Comparison of ENCODE assay signal across 20 cellular contexts in the genomic region with DNA sequence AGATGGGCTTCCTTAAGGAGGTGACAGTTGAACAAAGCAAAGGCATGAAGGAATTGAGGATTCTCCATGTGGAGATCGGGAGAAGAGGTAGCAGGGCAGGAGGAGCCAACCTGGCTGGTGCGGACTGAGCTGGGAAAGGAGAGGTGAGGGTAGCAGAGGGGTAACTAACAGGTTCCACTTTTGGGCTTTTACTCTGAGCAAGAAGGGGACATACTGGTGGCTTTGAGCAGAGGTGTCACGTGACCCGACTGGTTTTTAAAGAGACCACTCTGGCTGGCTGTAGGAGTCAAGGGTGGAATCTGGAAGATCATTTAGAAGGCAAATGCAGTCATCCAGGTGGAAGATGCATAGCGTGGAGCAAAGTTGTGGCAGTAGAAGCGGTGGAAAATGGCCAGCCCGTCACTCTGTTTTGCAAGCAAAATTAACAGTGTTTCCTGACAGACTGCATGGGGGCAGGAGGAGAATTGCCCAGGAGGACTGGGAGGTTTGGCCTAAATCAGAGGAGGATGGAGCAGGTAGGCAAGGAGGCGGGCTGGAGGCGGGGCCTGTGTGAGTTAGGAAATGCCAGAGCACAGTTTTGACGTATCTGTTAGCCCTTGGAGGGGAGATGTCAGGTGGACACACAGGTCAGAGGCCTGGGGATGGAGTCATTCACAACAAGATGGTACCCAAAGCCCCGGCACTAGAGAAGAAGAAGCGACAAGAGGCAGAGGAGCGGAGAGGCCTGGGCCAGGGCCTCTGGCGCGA.
DNase-seq lines count a peak whose midpoint lies in the region; ATAC-seq, FAIRE-seq and TF ChIP-seq lines count a peak whose summit lies in the region.
"Had no signal": no experiment of that assay in that cellular context is flagged by ENCODE, and none has a peak within 500 bp of the region (broad histone marks: within the 10 kb centered on the region; RNA-seq: fewer than 3 reads in every experiment).

No MANE protein-coding gene starts in this region.

- no peak for ATAC-seq in aorta (ENCODE audit: low FRiP score)

- H3K36me3 ChIP-seq in astrocyte (ENCODE audit: insufficient read depth, low read length), result no peaks in the 10 kb centered on the region
- H3K36me3 ChIP-seq in mesenchymal stem cell (ENCODE audit: control insufficient read depth in 1 of 2, insufficient read depth in 2 of 2, low read depth in 1 of 2, low read length in 2 of 2), result peaks cover 0 to 15% of the 10 kb centered on the region in 2 experiments
- peaks cover 0 to 3% of the 10 kb centered on the region in 2 donors for H3K36me3 ChIP-seq in aorta (ENCODE audit: control insufficient read depth in 1 of 2, insufficient read depth in 2 of 2, low read length in 1 of 2)
- H3K36me3 ChIP-seq: SJCRH30 had no signal

- H3K14ac ChIP-seq in mesenchymal stem cell (ENCODE audit: low read length in 2 of 2), result no peak overlapping the region

- no peak overlapping the region for H4K8ac ChIP-seq in mesenchymal stem cell (ENCODE audit: low read length)

- FAIRE-seq in astrocyte (lab: Jason Lieb, UNC), result no peak
- FAIRE-seq: H54 had no signal

- H3K9ac ChIP-seq in astrocyte (ENCODE audit: low read length), result no peak overlapping the region
- H3K9ac ChIP-seq in mesenchymal stem cell (ENCODE audit: low read length), result no peak overlapping the region

- H2BK5ac ChIP-seq in mesenchymal stem cell (ENCODE audit: low read depth, low read length, poor library complexity, severe bottlenecking), result no peak overlapping the region

- H3K27me3 ChIP-seq in astrocyte (ENCODE audit: insufficient read depth, low read length), result no peaks in the 10 kb centered on the region
- peaks cover 0 to 7% of the 10 kb centered on the region in 2 experiments for H3K27me3 ChIP-seq in mesenchymal stem cell (ENCODE audit: control insufficient read depth in 1 of 2, insufficient read depth in 1 of 2, low read length in 2 of 2)
- no peaks in the 10 kb centered on the region for H3K27me3 ChIP-seq in aorta (ENCODE audit: control insufficient read depth in 1 of 2, insufficient read depth in 2 of 2, low read length in 1 of 2)

- no peak overlapping the region for H3K4ac ChIP-seq in mesenchymal stem cell (ENCODE audit: low read depth in 1 of 2, low read length in 2 of 2)

- 96% methylated on average over 15 of the region's 15 CpGs for WGBS in mesenchymal stem cell
- WGBS in aorta, 2 donors, result 95 to 96% methylated on average over 15 of the region's 15 CpGs

- no peak overlapping the region for H2BK15ac ChIP-seq in mesenchymal stem cell (ENCODE audit: low read depth, poor library complexity, severe bottlenecking)

- DNase-seq in NCI-H526 (lab: John Stamatoyannopoulos, UW) (peak; percentile 37 to 56), NCI-H526 treated with DMSO at 0.1 percent for 48 hours (lab: John Stamatoyannopoulos, UW) (no peak), astrocyte (ENCODE audit: low read depth) (no peak), mesenchymal stem cell (no peak), aorta (peak; percentile 16 to 32), GM20000 (ENCODE audit: low spot score) (no peak), RWPE1 (ENCODE audit: low spot score) (no peak), NCI-H1930 (lab: John Stamatoyannopoulos, UW) (no peak)
- DNase-seq: CD4-positive, alpha-beta memory T cell; DMS153; GDM1; KBM-7; NCI-H1105; NCI-H2081 treated with DMSO at 0.1 percent for 48 hours; NCI-H510A treated with DMSO at 0.1 percent for 48 hours; PC-9; SJCRH30 had no signal

- no peak overlapping the region for H2AK5ac ChIP-seq in mesenchymal stem cell (ENCODE audit: low read length, severe bottlenecking)

- TF ChIP-seq CTCF in astrocyte (IDR thresholded peaks at IDR 0.05; ENCODE audit: insufficient read depth, low read depth, low read length) (no peak), GM20000 (IDR thresholded peaks at IDR 0.05; ENCODE audit: extremely low read depth, missing control alignments) (no peak), RWPE1 (conservative IDR thresholded peaks at IDR 0.05; ENCODE audit: low read depth) (no peak)

- peak overlapping the region; percentile 15 for H3K27ac Mint-ChIP-seq in astrocyte (ENCODE audit: unreplicated experiment)
- H3K27ac Mint-ChIP-seq: B cell had no signal

- H2BK120ac ChIP-seq in mesenchymal stem cell (ENCODE audit: low read depth, low read length), result no peak overlapping the region

- CTCF ChIA-PET in RWPE1 (lab: Yijun Ruan, JAX), result no interaction called here

- H4K20me1 ChIP-seq in astrocyte (ENCODE audit: insufficient read depth, low read length), result no peaks in the 10 kb centered on the region

- POLR2A ChIA-PET in RWPE1 (lab: Yijun Ruan, JAX; ENCODE audit: low non-redundant PET), result no interaction called here

- intact Hi-C loops in aorta (cut with DNase I), result no loop called here

- H3K79me1 ChIP-seq in mesenchymal stem cell (replicated peaks; ENCODE audit: low read length, poor library complexity, severe bottlenecking), result no peaks in the 10 kb centered on the region

- H3K4me1 Mint-ChIP-seq in astrocyte (ENCODE audit: low read depth, unreplicated experiment), result peaks cover 25% of the 10 kb centered on the region
- H3K4me1 Mint-ChIP-seq: B cell had no signal

- H4K91ac ChIP-seq in mesenchymal stem cell (ENCODE audit: low read length), result peak overlapping the region; percentile 54

- H3K9me3 ChIP-seq in astrocyte (ENCODE audit: insufficient read depth, low read depth, low read length), result peaks cover 4% of the 10 kb centered on the region
- H3K9me3 ChIP-seq in mesenchymal stem cell (ENCODE audit: control insufficient read depth, low read length), result peaks cover 4% of the 10 kb centered on the region
- H3K9me3 ChIP-seq in aorta (ENCODE audit: control insufficient read depth, low read length), result no peaks in the 10 kb centered on the region
- H3K9me3 ChIP-seq: SJCRH30 had no signal

- peaks cover 2% of the 10 kb centered on the region for H3K9me3 Mint-ChIP-seq in astrocyte (ENCODE audit: unreplicated experiment)

- peaks cover 13% of the 10 kb centered on the region for H3K27me3 Mint-ChIP-seq in astrocyte (ENCODE audit: low read depth, unreplicated experiment)

- H2AFZ ChIP-seq in astrocyte (ENCODE audit: low read depth, low read length) (no peak overlapping the region), mesenchymal stem cell (ENCODE audit: low read depth, low read length) (no peak overlapping the region)
- H2AFZ ChIP-seq: PC-9 had no signal

- H3K4me2 ChIP-seq in astrocyte (ENCODE audit: low read length), result no peak overlapping the region
- no peak overlapping the region for H3K4me2 ChIP-seq in mesenchymal stem cell (ENCODE audit: low read length, poor library complexity, severe bottlenecking)
- H3K4me2 ChIP-seq: PC-9 had no signal

- H3K4me1 ChIP-seq in astrocyte (ENCODE audit: insufficient read depth, low read length) (peaks cover 16% of the 10 kb centered on the region), mesenchymal stem cell (ENCODE audit: control insufficient read depth, insufficient read depth, low read depth, low read length) (peaks cover 14% of the 10 kb centered on the region), aorta (ENCODE audit: control insufficient read depth in 1 of 2, insufficient read depth in 2 of 2, low read length in 2 of 2) (no peaks in the 10 kb centered on the region)
- H3K4me1 ChIP-seq: SJCRH30 had no signal

- H3K4me3 ChIP-seq in astrocyte (ENCODE audit: insufficient read depth, low read depth, low read length) (no peak overlapping the region), mesenchymal stem cell (ENCODE audit: insufficient read depth in 1 of 2, low read depth in 1 of 2, low read length in 2 of 2) (no peak overlapping the region), aorta (ENCODE audit: low read length in 2 of 2) (no peak overlapping the region)
- H3K4me3 ChIP-seq: PC-9, SJCRH30 had no signal

- H3K4me3 Mint-ChIP-seq in astrocyte (ENCODE audit: unreplicated experiment), result no peak overlapping the region
- H3K4me3 Mint-ChIP-seq: B cell; CD4-positive, alpha-beta memory T cell had no signal

- H3K36me3 Mint-ChIP-seq in astrocyte (ENCODE audit: low read depth, unreplicated experiment), result no peaks in the 10 kb centered on the region
- H3K36me3 Mint-ChIP-seq: CD4-positive, alpha-beta memory T cell had no signal

- no peak overlapping the region for H3K23ac ChIP-seq in mesenchymal stem cell (ENCODE audit: low read length in 2 of 2)

- H3K79me2 ChIP-seq in astrocyte (ENCODE audit: insufficient read depth, low read length), result no peaks in the 10 kb centered on the region

- H3K27ac ChIP-seq in astrocyte (ENCODE audit: low read depth, low read length) (no peak overlapping the region), mesenchymal stem cell (ENCODE audit: low read length, poor library complexity, severe bottlenecking) (no peak overlapping the region), aorta (ENCODE audit: low read depth in 1 of 2, low read length in 2 of 2) (no peak overlapping the region), RWPE1 (no peak overlapping the region)
- H3K27ac ChIP-seq: 22Rv1, PC-9, SJCRH30 had no signal

- no peak overlapping the region for H2BK12ac ChIP-seq in mesenchymal stem cell (ENCODE audit: low read length in 2 of 2)

- no peak overlapping the region for H3K18ac ChIP-seq in mesenchymal stem cell (ENCODE audit: low read depth in 1 of 2, low read length in 2 of 2)

Comparison
In these comparisons a context has a peak if more than half of its experiments do, and no peak if none do; other contexts are left out.
1. DNase-seq: peak in NCI-H526 (2 of 2) and aorta (2 of 2); none in NCI-H526 treated with DMSO at 0.1 percent for 48 hours (single experiment), astrocyte (single experiment), mesenchymal stem cell (single experiment), GM20000 (single experiment), RWPE1 (single experiment) and NCI-H1930 (0 of 2).